Comparison of ENCODE assay signal across 27 cellular contexts in genomic region chr5:10090074-10090473, GRCh38.
"Had no signal": no experiment of that assay in that cellular context is flagged by ENCODE, and none has a peak within 500 bp of the region (broad histone marks: within the 10 kb centered on the region; RNA-seq: fewer than 3 reads in every experiment).

No MANE protein-coding gene starts in this region.

- H3K4me3 ChIP-seq: colonic mucosa, esophagus squamous epithelium, heart right ventricle, lower lobe of right lung, prostate gland, sigmoid colon, testis, tibial artery had no signal

- H3K27me3 ChIP-seq: colonic mucosa, esophagus squamous epithelium, heart right ventricle, sigmoid colon, testis, tibial artery had no signal

- H3K27ac Mint-ChIP-seq: dendritic cell treated with granulocyte-macrophage colony-stimulating factor and Interleukin-4, amounts not matched to agents 40 ng/mL and 50 ng/mL, for 4 days; immature natural killer cell; naive thymus-derived CD8-positive, alpha-beta T cell; nephron progenitor cell; stimulated activated memory B cell treated with anti-CD40 and anti-IgM and Interleukin-4, amounts not matched to agents 10 μg/mL and 1 μg/mL and 100 μg/mL, for 72 hours; type B pancreatic cell had no signal

- FAIRE-seq: endothelial cell of umbilical vein had no signal

- H3K36me3 Mint-ChIP-seq: immature natural killer cell; stimulated activated memory B cell treated with anti-CD40 and anti-IgM and Interleukin-4, amounts not matched to agents 10 μg/mL and 1 μg/mL and 100 μg/mL, for 72 hours; type B pancreatic cell had no signal

- H3K4me3 Mint-ChIP-seq: dendritic cell treated with granulocyte-macrophage colony-stimulating factor and Interleukin-4, amounts not matched to agents 40 ng/mL and 50 ng/mL, for 4 days; immature natural killer cell; naive thymus-derived CD8-positive, alpha-beta T cell; nephron progenitor cell; stimulated activated memory B cell treated with anti-CD40 and anti-IgM and Interleukin-4, amounts not matched to agents 10 μg/mL and 1 μg/mL and 100 μg/mL, for 72 hours; type B pancreatic cell had no signal

- H3K4me1 Mint-ChIP-seq: immature natural killer cell; naive thymus-derived CD8-positive, alpha-beta T cell; nephron progenitor cell; stimulated activated memory B cell treated with anti-CD40 and anti-IgM and Interleukin-4, amounts not matched to agents 10 μg/mL and 1 μg/mL and 100 μg/mL, for 72 hours had no signal

- DNase-seq: colonic mucosa; effector CD8-positive, alpha-beta T cell; esophagus squamous epithelium; foreskin melanocyte; glutamatergic neuron; heart right ventricle; hippocampal formation; immature natural killer cell; islet precursor cell; left ventricle myocardium superior; lower lobe of right lung; naive thymus-derived CD8-positive, alpha-beta T cell; nephron progenitor cell; nucleus accumbens; right cardiac atrium; sigmoid colon; stimulated activated CD4-positive, alpha-beta T cell treated with anti-CD3 and anti-CD28 coated beads, Interleukin-2, amount 100 ng/mL, for 24 hours; stimulated activated CD4-positive, alpha-beta T cell treated with anti-CD3 and anti-CD28 coated beads, Interleukin-4, amount 100 ng/mL, for 24 hours; stimulated activated naive CD8-positive, alpha-beta T cell treated with anti-CD3 and anti-CD28 coated beads, Interleukin-15, Interleukin-2, amounts not matched to agents 100 U/mL and 50 U/mL, for 24 hours; substantia nigra; testis; tibial artery had no signal

- H3K4me1 ChIP-seq: colonic mucosa, esophagus squamous epithelium, heart right ventricle, lower lobe of right lung, prostate gland, sigmoid colon, testis, tibial artery had no signal

- H3K27ac ChIP-seq: colonic mucosa, esophagus squamous epithelium, heart right ventricle, lower lobe of right lung, prostate gland, sigmoid colon, testis, tibial artery had no signal

- H3K36me3 ChIP-seq: colonic mucosa, esophagus squamous epithelium, heart right ventricle, lower lobe of right lung, prostate gland, sigmoid colon, tibial artery had no signal

- ATAC-seq: heart right ventricle; left ventricle myocardium superior; lower lobe of right lung; naive thymus-derived CD8-positive, alpha-beta T cell; right cardiac atrium; stimulated activated memory B cell treated with anti-CD40 and anti-IgM and Interleukin-4, amounts not matched to agents 10 μg/mL and 1 μg/mL and 100 μg/mL, for 72 hours; stimulated activated naive CD8-positive, alpha-beta T cell treated with anti-CD3 and anti-CD28 coated beads, Interleukin-15, Interleukin-2, amounts not matched to agents 100 U/mL and 50 U/mL, for 24 hours had no signal

- H3K9me3 ChIP-seq: colonic mucosa, esophagus squamous epithelium, prostate gland, sigmoid colon, testis had no signal

- H3K27me3 Mint-ChIP-seq: dendritic cell treated with granulocyte-macrophage colony-stimulating factor and Interleukin-4, amounts not matched to agents 40 ng/mL and 50 ng/mL, for 4 days; stimulated activated memory B cell treated with anti-CD40 and anti-IgM and Interleukin-4, amounts not matched to agents 10 μg/mL and 1 μg/mL and 100 μg/mL, for 72 hours; type B pancreatic cell had no signal
